Comparison of ENCODE assay signal across 10 cellular contexts in the genomic region with DNA sequence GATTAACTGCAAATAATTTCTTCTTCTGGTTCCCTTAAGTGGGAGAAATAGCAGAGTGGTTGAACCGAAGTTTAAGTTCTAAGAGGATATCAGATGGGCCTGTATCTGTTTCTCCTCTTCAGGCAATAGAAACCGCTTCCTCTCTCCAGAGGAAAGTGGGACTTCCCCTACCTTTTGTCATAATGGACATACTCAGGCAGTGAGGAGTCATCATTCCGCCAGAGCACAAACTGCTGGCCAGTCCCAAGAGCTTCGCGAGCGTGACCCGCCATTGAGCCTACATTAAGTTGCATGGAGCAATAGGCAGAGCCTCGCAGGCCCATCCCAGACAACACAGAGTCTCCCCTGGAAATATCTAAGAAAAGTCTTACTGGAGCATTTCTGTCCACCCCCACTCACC.
A peak's percentile ranks its signal among the peaks of the same experiment; 100 is the strongest.
DNase-seq lines count a peak whose midpoint lies in the region; ATAC-seq lines count a peak whose summit lies in the region.
"Had no signal": no experiment of that assay in that cellular context is flagged by ENCODE, and none has a peak within 500 bp of the region (broad histone marks: within the 10 kb centered on the region; RNA-seq: fewer than 3 reads in every experiment).

No MANE protein-coding gene starts in this region.

- peak overlapping the region; percentile 82 for H3K4me3 Mint-ChIP-seq in T-helper 17 cell
- H3K4me3 Mint-ChIP-seq in stimulated activated naive CD8-positive, alpha-beta T cell treated with anti-CD3 and anti-CD28 coated beads, Interleukin-15, amount 100 ng/mL, for 72 hours = peak overlapping the region; percentile 69 to 71

- intact Hi-C loops in cardiac septum (cut with DNase I) (loop anchor here (5.0 kb wide), 3 partner anchors 60 to 150 kb away; no protein-coding TSS in a partner anchor), left ventricle myocardium superior (cut with micrococcal nuclease) (no loop called here)

- no peak for ATAC-seq in left ventricle myocardium superior
- ATAC-seq in T-helper 17 cell = peak; percentile 7
- no peak for ATAC-seq in stimulated activated naive CD8-positive, alpha-beta T cell treated with anti-CD3 and anti-CD28 coated beads, Interleukin-15, amount 100 ng/mL, for 72 hours
- no peak for ATAC-seq in GM18517 (IDR thresholded peaks at IDR 0.05; ENCODE audit: unreplicated experiment)

- H3K9me3 Mint-ChIP-seq in stimulated activated naive CD8-positive, alpha-beta T cell treated with anti-CD3 and anti-CD28 coated beads, Interleukin-15, amount 100 ng/mL, for 72 hours = no peaks in the 10 kb centered on the region

- peak overlapping the region; percentile 100 for H3K27ac Mint-ChIP-seq in T-helper 17 cell
- peak overlapping the region; percentile 48 to 94 for H3K27ac Mint-ChIP-seq in stimulated activated naive CD8-positive, alpha-beta T cell treated with anti-CD3 and anti-CD28 coated beads, Interleukin-15, amount 100 ng/mL, for 72 hours

- peaks cover 65% of the 10 kb centered on the region for H3K4me1 Mint-ChIP-seq in T-helper 17 cell
- peaks cover 87% of the 10 kb centered on the region for H3K4me1 Mint-ChIP-seq in stimulated activated naive CD8-positive, alpha-beta T cell treated with anti-CD3 and anti-CD28 coated beads, Interleukin-15, amount 100 ng/mL, for 72 hours

- no peaks in the 10 kb centered on the region for H3K9me3 ChIP-seq in T-helper 17 cell (ENCODE audit: control insufficient read depth, low read length, poor library complexity, severe bottlenecking)
- H3K9me3 ChIP-seq: colonic mucosa had no signal

- H3K36me3 Mint-ChIP-seq in T-helper 17 cell (ENCODE audit: low read depth) = no peaks in the 10 kb centered on the region

- no peaks in the 10 kb centered on the region for H3K27me3 Mint-ChIP-seq in T-helper 17 cell
- H3K27me3 Mint-ChIP-seq in stimulated activated naive CD8-positive, alpha-beta T cell treated with anti-CD3 and anti-CD28 coated beads, Interleukin-15, amount 100 ng/mL, for 72 hours = no peaks in the 10 kb centered on the region

- DNase-seq in cardiac septum (ENCODE audit: low spot score) (peak; percentile 74), left ventricle myocardium superior (no peak), T-helper 17 cell (no peak), dermis microvascular lymphatic vessel endothelial cell (ENCODE audit: low read depth in 2 of 2) (peak; percentile 64 to 66), NCI-H524 (lab: John Stamatoyannopoulos, UW) (no peak), NCI-H345 (lab: John Stamatoyannopoulos, UW) (no peak)
- no peak for DNase-seq in stimulated activated naive CD8-positive, alpha-beta T cell treated with anti-CD3 and anti-CD28 coated beads, Interleukin-15, amount 100 ng/mL, for 72 hours
- DNase-seq: colonic mucosa, occipital lobe had no signal

Comparison
In these comparisons a context has a peak if more than half of its experiments do, and no peak if none do; other contexts are left out.
1. DNase-seq: peak in cardiac septum (single experiment) and dermis microvascular lymphatic vessel endothelial cell (2 of 2); none in left ventricle myocardium superior (single experiment), T-helper 17 cell (0 of 3), stimulated activated naive CD8-positive, alpha-beta T cell treated with anti-CD3 and anti-CD28 coated beads, Interleukin-15, amount 100 ng/mL, for 72 hours (0 of 2), NCI-H524 (0 of 2) and NCI-H345 (single experiment).